In genomic region chr14:89244720-89245119, GRCh38 we compare ENCODE assay signal across 24 cellular contexts.
DNase-seq lines count a peak whose midpoint lies in the region; ATAC-seq and TF ChIP-seq lines count a peak whose summit lies in the region.
"Had no signal": no experiment of that assay in that cellular context is flagged by ENCODE, and none has a peak within 500 bp of the region (broad histone marks: within the 10 kb centered on the region; RNA-seq: fewer than 3 reads in every experiment).

No MANE protein-coding gene starts in this region.

- H3K79me2 ChIP-seq in OCI-LY7 (ENCODE audit: insufficient read depth, low read depth, low read length) = peaks cover 7% of the 10 kb centered on the region; the same call in 1 of the 2 replicates

- H3K4me3 Mint-ChIP-seq in activated T-cell treated with anti-CD3 and anti-CD28 coated beads, Interleukin-2, amount 50 U/mL, for 72 hours = no peak overlapping the region
- no peak overlapping the region for H3K4me3 Mint-ChIP-seq in memory B cell
- H3K4me3 Mint-ChIP-seq in T-helper 2 cell treated with Interferon-gamma antibody and Interleukin-4, amounts not matched to agents 5 μg/mL and 100 μg/mL, for 36 hours = no peak overlapping the region
- H3K4me3 Mint-ChIP-seq: CD4-positive, alpha-beta T cell had no signal

- H3K4me3 ChIP-seq in OCI-LY7 (ENCODE audit: low read depth, low read length, poor library complexity, severe bottlenecking) = no peak overlapping the region
- H3K4me3 ChIP-seq: GM12878, MG63 had no signal

- H4K20me1 ChIP-seq in OCI-LY7 (ENCODE audit: insufficient read depth, low read length) = peaks cover 3% of the 10 kb centered on the region; the same call in 1 of the 2 replicates

- no peaks in the 10 kb centered on the region for H3K27me3 Mint-ChIP-seq in activated T-cell treated with anti-CD3 and anti-CD28 coated beads, Interleukin-2, amount 50 U/mL, for 72 hours (ENCODE audit: low read depth)
- H3K27me3 Mint-ChIP-seq in memory B cell = no peaks in the 10 kb centered on the region
- no peaks in the 10 kb centered on the region for H3K27me3 Mint-ChIP-seq in T-helper 2 cell treated with Interferon-gamma antibody and Interleukin-4, amounts not matched to agents 5 μg/mL and 100 μg/mL, for 36 hours (ENCODE audit: low read depth)
- H3K27me3 Mint-ChIP-seq: CD4-positive, alpha-beta T cell had no signal

- peaks cover 0 to 2% of the 10 kb centered on the region in 2 donors for H3K9me3 Mint-ChIP-seq in activated T-cell treated with anti-CD3 and anti-CD28 coated beads, Interleukin-2, amount 50 U/mL, for 72 hours
- H3K9me3 Mint-ChIP-seq in memory B cell = no peaks in the 10 kb centered on the region
- no peaks in the 10 kb centered on the region for H3K9me3 Mint-ChIP-seq in T-helper 2 cell treated with Interferon-gamma antibody and Interleukin-4, amounts not matched to agents 5 μg/mL and 100 μg/mL, for 36 hours
- H3K9me3 Mint-ChIP-seq: CD4-positive, alpha-beta T cell had no signal

- H3K9me3 ChIP-seq in OCI-LY7 (ENCODE audit: low read length) = peaks cover 4% of the 10 kb centered on the region; the same call in 1 of the 2 replicates
- H3K9me3 ChIP-seq: MG63 had no signal

- peaks cover 31% of the 10 kb centered on the region for H3K4me1 ChIP-seq in OCI-LY7 (ENCODE audit: insufficient read depth, low read length, poor library complexity, severe bottlenecking)

- ATAC-seq in activated T-cell treated with anti-CD3 and anti-CD28 coated beads, Interleukin-2, amount 50 U/mL, for 72 hours (replicated peaks in 1 of 2) = no peak
- no peak for ATAC-seq in memory B cell (ENCODE audit: low read depth)
- ATAC-seq in HG03159 (IDR thresholded peaks at IDR 0.05; ENCODE audit: unreplicated experiment) = no peak
- ATAC-seq: GM12878 had no signal

- no peak overlapping the region for H2AFZ ChIP-seq in OCI-LY7 (ENCODE audit: low read length)

- H3K27ac ChIP-seq in OCI-LY7 (ENCODE audit: low read depth, low read length, poor library complexity, severe bottlenecking) = no peak overlapping the region
- H3K27ac ChIP-seq: RWPE1 had no signal

- peaks cover 6 to 9% of the 10 kb centered on the region in 2 donors for H3K36me3 Mint-ChIP-seq in activated T-cell treated with anti-CD3 and anti-CD28 coated beads, Interleukin-2, amount 50 U/mL, for 72 hours (ENCODE audit: insufficient read depth in 2 of 2)
- peaks cover 19% of the 10 kb centered on the region for H3K36me3 Mint-ChIP-seq in memory B cell
- peaks cover 10% of the 10 kb centered on the region for H3K36me3 Mint-ChIP-seq in T-helper 2 cell treated with Interferon-gamma antibody and Interleukin-4, amounts not matched to agents 5 μg/mL and 100 μg/mL, for 36 hours (ENCODE audit: low read depth)

- no peaks in the 10 kb centered on the region for H3K9me2 ChIP-seq in OCI-LY7 (ENCODE audit: insufficient read depth, low read length)

- BruUV-seq in OCI-LY7 (replicated peaks; lab: Mats Ljungman, UMichigan) = no TSS peak

- H3K27ac Mint-ChIP-seq in activated T-cell treated with anti-CD3 and anti-CD28 coated beads, Interleukin-2, amount 50 U/mL, for 72 hours = peak overlapping the region; percentile 5
- H3K27ac Mint-ChIP-seq in memory B cell = peak overlapping the region; percentile 43
- no peak overlapping the region for H3K27ac Mint-ChIP-seq in T-helper 2 cell treated with Interferon-gamma antibody and Interleukin-4, amounts not matched to agents 5 μg/mL and 100 μg/mL, for 36 hours
- H3K27ac Mint-ChIP-seq: CD4-positive, alpha-beta T cell had no signal

- no peak for TF ChIP-seq CTCF in OCI-LY7 (conservative IDR thresholded peaks at IDR 0.05; ENCODE audit: low read length)

- peaks cover 48% of the 10 kb centered on the region for H3K4me1 Mint-ChIP-seq in activated T-cell treated with anti-CD3 and anti-CD28 coated beads, Interleukin-2, amount 50 U/mL, for 72 hours (ENCODE audit: low read depth)
- H3K4me1 Mint-ChIP-seq in memory B cell = peaks cover 41% of the 10 kb centered on the region
- peaks cover 30% of the 10 kb centered on the region for H3K4me1 Mint-ChIP-seq in T-helper 2 cell treated with Interferon-gamma antibody and Interleukin-4, amounts not matched to agents 5 μg/mL and 100 μg/mL, for 36 hours (ENCODE audit: low read depth)

- peaks cover 12% of the 10 kb centered on the region for H3K36me3 ChIP-seq in OCI-LY7 (ENCODE audit: insufficient read depth, low read length)
- H3K36me3 ChIP-seq: MG63 had no signal

- peak overlapping the region; percentile 39; the same call in 1 of the 2 replicates for H3K4me2 ChIP-seq in OCI-LY7 (ENCODE audit: low read length)

- CTCF ChIA-PET in OCI-LY7 (lab: Charles Lee; ENCODE audit: unreplicated experiment) = no interaction called here

- intact Hi-C loops in OCI-LY7 (cut with micrococcal nuclease; ENCODE audit: unreplicated experiment) = no loop called here

- POLR2A ChIA-PET in OCI-LY7 (lab: Charles Lee) = interaction anchor here (1.5 kb wide), 1 partner anchor 15 kb away, joined by 3 read pairs; no protein-coding TSS in a partner anchor

- DNase-seq in activated T-cell treated with anti-CD3 and anti-CD28 coated beads, Interleukin-2, amount 50 U/mL, for 72 hours = no peak
- DNase-seq in activated T-cell treated with anti-CD3 and anti-CD28 coated beads, Interleukin-2, amount 50 U/mL, for 1 hour = no peak
- DNase-seq in OCI-LY7 (ENCODE audit: low spot score) (no peak), memory B cell (ENCODE audit: low spot score in 2 of 2) (no peak), islet precursor cell (no peak)
- no peak for DNase-seq in T-helper 2 cell treated with Interferon-gamma antibody and Interleukin-4, amounts not matched to agents 5 μg/mL and 100 μg/mL, for 36 hours (ENCODE audit: low spot score)
- DNase-seq: 8988T; ACHN; CD4-positive, alpha-beta T cell; DMS53; GDM1; GOT3; HCEC 1CT; IMR-90; KG1; MG63; NCI-H2029; NCI-H446; NCI-H524 treated with DMSO at 0.1 percent for 48 hours; NCI-H774; SHP77 had no signal
